26 cellular contexts compared by ENCODE assay signal in genomic region chr13:48370815-48371214, GRCh38. TPM values are rescaled to one million over a fixed set of nuclear protein-coding genes. Genes with fewer than 3 reads are reported as not detected.
"Had no signal": no experiment of that assay in that cellular context is flagged by ENCODE, and none has a peak within 500 bp of the region (broad histone marks: within the 10 kb centered on the region; RNA-seq: fewer than 3 reads in every experiment).

No MANE protein-coding gene starts in this region.

- H3K27me3 ChIP-seq: brain microvascular endothelial cell, cardiac muscle cell had no signal

- H3K4me3 ChIP-seq: cardiac muscle cell had no signal

- H3K27ac ChIP-seq: brain microvascular endothelial cell, cardiac muscle cell, VCaP had no signal

- DNase-seq: activated CD4-positive, alpha-beta memory T cell treated with anti-CD3 and anti-CD28 coated beads, Interleukin-2, amount 10 ng/mL, durations not matched to agents 7 days and 5 days; activated CD4-positive, alpha-beta T cell treated with anti-CD3 and anti-CD28 coated beads for 36 hours; activated CD4-positive, alpha-beta T cell treated with anti-CD3 and anti-CD28 coated beads, Interleukin-2, amount 50 U/mL, for 1 hour; activated CD4-positive, CD25-positive, alpha-beta regulatory T cell; activated gamma-delta T cell; activated naive CD4-positive, alpha-beta T cell treated with anti-CD3 and anti-CD28 coated beads for 36 hours; activated T-cell treated with anti-CD3 and anti-CD28 coated beads for 4 hours; activated T-cell treated with anti-CD3 and anti-CD28 coated beads, Interleukin-2, amount 50 U/mL, for 48 hours; amygdala; brain microvascular endothelial cell; NCI-H1092 treated with DMSO at 0.1 percent for 48 hours; NCI-H1417 treated with DMSO at 0.1 percent for 48 hours; NCI-H1694; NCI-H2029; NCI-H2107; NCI-H2171 treated with DMSO at 0.1 percent for 48 hours; NCI-H226; NCI-H526 treated with DMSO at 0.1 percent for 48 hours; NCI-H82; SIG-M5; T-helper 2 cell; T1000 had no signal

- ATAC-seq: activated CD4-positive, alpha-beta T cell treated with anti-CD3 and anti-CD28 coated beads for 36 hours; activated T-helper 17 cell treated with anti-CD3 and anti-CD28 coated beads, Interleukin-2, amount 50 U/mL, for 72 hours had no signal

RNA-seq across cellular contexts. Expression of gene LPAR6, which starts 42.1 kb away (rescaled TPM):
- total RNA-seq: OCI-LY7 had no signal
